ENCODE assay signal across 27 cellular contexts in the genomic region with DNA sequence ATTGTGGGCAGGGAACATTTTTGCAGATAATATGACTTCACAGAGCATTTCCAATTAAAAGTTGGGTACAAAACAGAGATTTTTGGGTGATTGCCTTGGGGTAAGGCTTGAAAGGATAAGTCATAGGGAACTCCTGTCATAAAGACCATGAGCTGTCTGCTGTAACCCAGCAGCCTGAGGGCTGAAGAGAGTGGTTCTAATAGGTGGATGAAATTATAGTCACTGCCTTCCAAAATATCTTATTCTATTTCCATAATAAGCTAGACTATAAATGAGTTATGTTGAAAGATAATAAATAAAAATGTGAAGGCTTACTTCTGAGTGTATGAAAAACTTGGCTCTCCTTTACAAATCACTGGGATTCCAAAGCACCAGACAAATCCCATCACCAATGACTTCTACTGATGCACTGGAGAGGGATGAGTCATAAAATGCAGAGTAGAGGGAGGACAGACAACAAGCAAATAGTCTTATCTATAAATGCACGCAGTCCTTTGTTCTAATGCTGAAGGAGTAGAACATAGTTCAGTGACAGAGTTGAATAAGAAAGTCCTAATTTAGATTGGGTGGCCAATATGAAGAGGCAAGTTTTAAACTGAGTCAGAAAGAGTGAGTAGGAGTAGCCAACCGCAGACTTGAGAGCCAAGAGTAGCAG.
A peak's percentile ranks its signal among the peaks of the same experiment; 100 is the strongest.
DNase-seq lines count a peak whose midpoint lies in the region; ATAC-seq and TF ChIP-seq lines count a peak whose summit lies in the region.
"Had no signal": no experiment of that assay in that cellular context is flagged by ENCODE, and none has a peak within 500 bp of the region (broad histone marks: within the 10 kb centered on the region; RNA-seq: fewer than 3 reads in every experiment).

No MANE protein-coding gene starts in this region.

- no peaks in the 10 kb centered on the region for H3K36me3 Mint-ChIP-seq in HFFc6 (ENCODE audit: low read depth)
- H3K36me3 Mint-ChIP-seq: stimulated activated memory B cell treated with anti-CD40 and anti-IgM and Interleukin-4, amounts not matched to agents 10 μg/mL and 1 μg/mL and 100 μg/mL, for 72 hours had no signal

- H3K27me3 ChIP-seq in iPS-18a (ENCODE audit: control insufficient read depth, insufficient read depth, low read length) = no peaks in the 10 kb centered on the region
- H3K27me3 ChIP-seq in A673 (replicated peaks; ENCODE audit: insufficient read depth, low read depth, low read length, poor library complexity) = no peaks in the 10 kb centered on the region
- H3K27me3 ChIP-seq in WERI-Rb-1 (ENCODE audit: insufficient read depth, low read depth, severe bottlenecking) = peaks cover 34% of the 10 kb centered on the region
- H3K27me3 ChIP-seq: hepatocyte, spleen, suprapubic skin, vagina had no signal

- intact Hi-C loops in A673 (cut with micrococcal nuclease; ENCODE audit: unreplicated experiment) = no loop called here

- H3K9me3 ChIP-seq in iPS-18a (ENCODE audit: control insufficient read depth, low read depth, low read length) = no peaks in the 10 kb centered on the region
- peaks cover 35% of the 10 kb centered on the region for H3K9me3 ChIP-seq in A673 (ENCODE audit: low read depth, low read length, poor library complexity, severe bottlenecking)
- H3K9me3 ChIP-seq in WERI-Rb-1 (ENCODE audit: severe bottlenecking) = no peaks in the 10 kb centered on the region
- H3K9me3 ChIP-seq: suprapubic skin, vagina had no signal

- ATAC-seq in GM21619 (IDR thresholded peaks at IDR 0.05; ENCODE audit: unreplicated experiment) = no peak
- ATAC-seq: stimulated activated memory B cell treated with anti-CD40 and anti-IgM and Interleukin-4, amounts not matched to agents 10 μg/mL and 1 μg/mL and 100 μg/mL, for 72 hours had no signal

- H3K27ac ChIP-seq in iPS-18a (ENCODE audit: low read length) = peak overlapping the region; percentile 21
- no peak overlapping the region for H3K27ac ChIP-seq in A673 (ENCODE audit: low read depth, low read length, poor library complexity, severe bottlenecking)
- H3K27ac ChIP-seq in WERI-Rb-1 = no peak overlapping the region
- H3K27ac ChIP-seq: dorsolateral prefrontal cortex, hepatocyte, RWPE1, SK-N-MC, spleen, suprapubic skin, vagina, VCaP had no signal

- no peaks in the 10 kb centered on the region for H3K36me3 ChIP-seq in iPS-18a (ENCODE audit: control insufficient read depth, low read depth, low read length)
- H3K36me3 ChIP-seq in A673 (ENCODE audit: insufficient read depth, low read length, poor library complexity, severe bottlenecking) = no peaks in the 10 kb centered on the region
- H3K36me3 ChIP-seq in WERI-Rb-1 = no peaks in the 10 kb centered on the region
- H3K36me3 ChIP-seq: spleen, suprapubic skin, vagina had no signal

- peaks cover 59% of the 10 kb centered on the region; the same call in 1 of the 2 replicates for H3K4me1 Mint-ChIP-seq in HFFc6 (ENCODE audit: low read depth)
- H3K4me1 Mint-ChIP-seq: stimulated activated memory B cell treated with anti-CD40 and anti-IgM and Interleukin-4, amounts not matched to agents 10 μg/mL and 1 μg/mL and 100 μg/mL, for 72 hours had no signal

- POLR2A ChIA-PET in A673 (lab: Charles Lee; ENCODE audit: low non-redundant PET) = no interaction called here

- peak overlapping the region; percentile 78; the same call in 1 of the 2 replicates for H3K27ac Mint-ChIP-seq in HFFc6
- H3K27ac Mint-ChIP-seq: activated T-helper 1 cell treated with anti-CD3 and anti-CD28 coated beads, Interleukin-12 subunit alpha, Interleukin-12 subunit beta, Interleukin-2, Interleukin-4 antibody, amounts not matched to agents 30 ng/mL and 10 ng/mL and 1 ng/mL, durations not matched to agents 14 hours and 24 hours and 36 hours; nephron; stimulated activated memory B cell treated with anti-CD40 and anti-IgM and Interleukin-4, amounts not matched to agents 10 μg/mL and 1 μg/mL and 100 μg/mL, for 72 hours had no signal

- H3K4me3 Mint-ChIP-seq in HFFc6 = peak overlapping the region; percentile 4; the same call in 1 of the 2 replicates
- H3K4me3 Mint-ChIP-seq: activated T-helper 1 cell treated with anti-CD3 and anti-CD28 coated beads, Interleukin-12 subunit alpha, Interleukin-12 subunit beta, Interleukin-2, Interleukin-4 antibody, amounts not matched to agents 30 ng/mL and 10 ng/mL and 1 ng/mL, durations not matched to agents 14 hours and 24 hours and 36 hours; nephron; stimulated activated memory B cell treated with anti-CD40 and anti-IgM and Interleukin-4, amounts not matched to agents 10 μg/mL and 1 μg/mL and 100 μg/mL, for 72 hours had no signal

- TF ChIP-seq CTCF in HFFc6 (IDR thresholded peaks at IDR 0.05) (no peak), astrocyte of the spinal cord (IDR thresholded peaks at IDR 0.05; ENCODE audit: low read depth, low read length) (no peak), A673 (conservative IDR thresholded peaks at IDR 0.05; ENCODE audit: low read depth, low read length) (no peak), WERI-Rb-1 (IDR thresholded peaks at IDR 0.05; ENCODE audit: low read depth, low read length) (no peak), GM13976 (IDR thresholded peaks at IDR 0.05; ENCODE audit: borderline replicate concordance, control extremely low read depth, extremely low read depth, insufficient read depth, missing control alignments) (no peak)

- H3K9ac ChIP-seq in iPS-18a (ENCODE audit: low read length) = no peak overlapping the region

- H3K4me1 ChIP-seq in iPS-18a (ENCODE audit: control insufficient read depth, low read depth, low read length) (peaks cover 29% of the 10 kb centered on the region), A673 (ENCODE audit: insufficient read depth, low read length, poor library complexity, severe bottlenecking) (no peaks in the 10 kb centered on the region)
- H3K4me1 ChIP-seq: spleen, suprapubic skin, vagina had no signal

- BruUV-seq in A673 (replicated peaks; lab: Mats Ljungman, UMichigan) = no TSS peak

- no peak overlapping the region for H3K4me3 ChIP-seq in astrocyte of the spinal cord (ENCODE audit: low read depth, low read length)
- no peak overlapping the region for H3K4me3 ChIP-seq in iPS-18a (ENCODE audit: low read length)
- no peak overlapping the region for H3K4me3 ChIP-seq in A673 (ENCODE audit: low read depth, low read length, poor library complexity, severe bottlenecking)
- H3K4me3 ChIP-seq in WERI-Rb-1 (ENCODE audit: low read depth, low read length) = no peak overlapping the region
- H3K4me3 ChIP-seq: dorsolateral prefrontal cortex, hepatocyte, SK-N-MC, spleen, suprapubic skin, vagina had no signal

- DNase-seq in AG20443 (ENCODE audit: low spot score) = peak; percentile 40
- DNase-seq in HFFc6 = peak; percentile 90
- DNase-seq in astrocyte of the spinal cord (ENCODE audit: low read depth, low spot score) = peak; percentile 32
- DNase-seq in A673 (ENCODE audit: low spot score) = no peak
- no peak for DNase-seq in WERI-Rb-1
- no peak for DNase-seq in GM13976 (ENCODE audit: low spot score)
- DNase-seq: activated CD4-positive, alpha-beta T cell treated with anti-CD3 and anti-CD28 coated beads, Interleukin-2, amount 50 U/mL, for 4 hours; activated naive CD4-positive, alpha-beta T cell treated with anti-CD3 and anti-CD28 coated beads, Interleukin-2, amount 50 U/mL, for 16 hours; amygdala; central memory CD4-positive, alpha-beta T cell; dorsolateral prefrontal cortex; NCI-H1694; NCI-H2171 treated with DMSO at 0.1 percent for 48 hours; NCI-H69; spleen; stimulated activated CD4-positive, alpha-beta T cell treated with anti-CD3 and anti-CD28 coated beads, Interleukin-4, amount 100 ng/mL, for 1 hour had no signal

- CTCF ChIA-PET in A673 (lab: Charles Lee) = no interaction called here

- in situ Hi-C loops in astrocyte of the spinal cord (cut with HindIII; ENCODE audit: low sequenced_read_pairs) = no loop called here
- in situ Hi-C loops in GM13976 (cut with MboI; ENCODE audit: low sequenced_read_pairs, unreplicated experiment) = no loop called here

- no peaks in the 10 kb centered on the region; the same call in 1 of the 2 replicates for H3K27me3 Mint-ChIP-seq in HFFc6 (ENCODE audit: insufficient read depth)
- H3K27me3 Mint-ChIP-seq: stimulated activated memory B cell treated with anti-CD40 and anti-IgM and Interleukin-4, amounts not matched to agents 10 μg/mL and 1 μg/mL and 100 μg/mL, for 72 hours had no signal

- peaks cover 3% of the 10 kb centered on the region; the same call in 1 of the 2 replicates for H3K9me3 Mint-ChIP-seq in HFFc6
- H3K9me3 Mint-ChIP-seq: nephron had no signal

Comparison
In these comparisons a context has a peak if more than half of its experiments do, and no peak if none do; other contexts are left out.
1. DNase-seq: peak in AG20443 (single experiment), HFFc6 (single experiment) and astrocyte of the spinal cord (single experiment); none in A673 (single experiment), WERI-Rb-1 (single experiment) and GM13976 (single experiment).